ENCODE assay signal across 28 cellular contexts in the genomic region with DNA sequence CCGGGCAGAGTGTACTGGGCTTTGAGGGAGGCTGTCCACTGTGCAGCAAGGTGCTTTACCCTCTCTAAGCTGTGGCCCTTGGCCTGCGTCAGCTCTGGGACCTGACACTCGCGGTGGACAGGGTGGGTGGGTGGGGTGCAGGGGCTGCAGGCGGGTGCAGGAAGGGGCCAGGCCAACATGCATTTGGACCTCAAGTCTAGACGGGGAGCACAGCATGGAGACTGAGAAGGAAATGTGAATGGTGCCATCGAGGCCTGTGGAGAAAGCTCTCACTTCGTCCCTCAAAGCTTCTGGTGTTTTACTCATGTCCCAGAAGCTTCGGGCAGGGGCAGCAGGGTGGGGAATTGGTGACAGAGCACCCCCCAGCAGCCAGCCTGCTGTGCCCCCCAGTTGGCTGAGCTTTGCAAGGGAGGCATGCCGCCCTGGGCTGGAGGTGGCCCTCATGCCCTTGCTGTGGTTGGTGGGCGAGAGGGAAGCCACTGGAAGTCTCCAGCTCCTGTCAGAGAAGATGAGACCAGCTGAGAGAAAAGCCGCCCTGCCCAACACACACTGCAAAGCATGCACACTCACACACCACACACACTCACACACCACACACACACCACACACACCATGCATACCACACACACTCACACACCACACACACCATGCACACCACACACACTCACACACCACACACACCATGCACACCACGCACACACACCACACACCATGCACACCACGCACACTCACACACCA. TPM values are rescaled to one million over a fixed set of nuclear protein-coding genes. Genes with fewer than 3 reads are reported as not detected.
A peak's percentile ranks its signal among the peaks of the same experiment; 100 is the strongest.
DNase-seq lines count a peak whose midpoint lies in the region; TF ChIP-seq lines count a peak whose summit lies in the region.
"Had no signal": no experiment of that assay in that cellular context is flagged by ENCODE, and none has a peak within 500 bp of the region (broad histone marks: within the 10 kb centered on the region; RNA-seq: fewer than 3 reads in every experiment).

No MANE protein-coding gene starts in this region.

- H3K79me2 ChIP-seq in H9 (ENCODE audit: insufficient read depth, low read length), result no peaks in the 10 kb centered on the region

- intact Hi-C loops in vagina (cut with DNase I), result no loop called here

- TF ChIP-seq POLR2A in vagina (IDR thresholded peaks at IDR 0.05), result no peak

- H3K23ac ChIP-seq in H9 (ENCODE audit: insufficient read length, low read depth, low read length), result no peak overlapping the region

- no peak overlapping the region for H4K8ac ChIP-seq in H9 (replicated peaks; ENCODE audit: insufficient read length, low read depth, low read length)

- no peak overlapping the region for H3K14ac ChIP-seq in H9 (ENCODE audit: insufficient read depth, low read length)

- no peaks in the 10 kb centered on the region for H3K27me3 ChIP-seq in H9 (ENCODE audit: insufficient read depth, low read length)
- H3K27me3 ChIP-seq in vagina, result no peaks in the 10 kb centered on the region
- H3K27me3 ChIP-seq: BE2C, MG63 had no signal

- H3T11ph ChIP-seq in H9 (ENCODE audit: low read length), result no peak overlapping the region

- H3K18ac ChIP-seq in H9 (ENCODE audit: insufficient read length, low read depth, low read length), result no peak overlapping the region

- H3K4me2 ChIP-seq in H9 (ENCODE audit: insufficient read depth, insufficient read length, low read length), result no peak overlapping the region
- H3K4me2 ChIP-seq: SK-N-SH had no signal

- H3K4ac ChIP-seq in H9 (ENCODE audit: low read depth, low read length), result no peak overlapping the region

- H4K20me1 ChIP-seq in H9 (ENCODE audit: control insufficient read depth, insufficient read depth, insufficient read length), result no peaks in the 10 kb centered on the region

- no CpG with 5 or more reads among the region's 14 CpGs for WGBS in H9 (ENCODE audit: extremely low coverage, insufficient read length, low lambda C conversion rate)

- H2BK5ac ChIP-seq in H9 (ENCODE audit: insufficient read length, low read length), result no peak overlapping the region

- no peaks in the 10 kb centered on the region for H3K4me1 ChIP-seq in H9 (ENCODE audit: insufficient read depth, low read length)
- H3K4me1 ChIP-seq in vagina, result no peaks in the 10 kb centered on the region
- H3K4me1 ChIP-seq: BE2C had no signal

- H2BK20ac ChIP-seq in H9 (ENCODE audit: low read depth, low read length, poor library complexity, severe bottlenecking), result no peak overlapping the region

- no peak overlapping the region for H3K4me3 Mint-ChIP-seq in H9
- H3K4me3 Mint-ChIP-seq: CD14-positive monocyte; CD8-positive, alpha-beta memory T cell had no signal

- peaks cover 25 to 36% of the 10 kb centered on the region in 2 experiments for H3K9me3 Mint-ChIP-seq in H9
- H3K9me3 Mint-ChIP-seq: CD8-positive, alpha-beta memory T cell had no signal

- no peaks in the 10 kb centered on the region for H3K79me1 ChIP-seq in H9 (ENCODE audit: insufficient read depth, low read depth, low read length, poor library complexity, severe bottlenecking)

- H3K27ac ChIP-seq in H9 (ENCODE audit: insufficient read length, low read depth, low read length) (no peak overlapping the region), coronary artery (no peak overlapping the region), vagina (no peak overlapping the region)

- peaks cover 5% of the 10 kb centered on the region for H3K23me2 ChIP-seq in H9 (ENCODE audit: insufficient read length, low read depth, low read length, poor library complexity, severe bottlenecking)

- H3K4me1 Mint-ChIP-seq in H9, result no peaks in the 10 kb centered on the region

- no peak overlapping the region for H3K56ac ChIP-seq in H9 (ENCODE audit: insufficient read length, low read depth, low read length)

- no peak overlapping the region for H2BK12ac ChIP-seq in H9 (ENCODE audit: insufficient read length, low read depth, low read length)

- H3K9ac ChIP-seq in H9 (ENCODE audit: extremely low read depth, insufficient read length, low read length), result no peak overlapping the region
- H3K9ac ChIP-seq: SK-N-SH had no signal

- peak; percentile 53 for DNase-seq in activated CD8-positive, alpha-beta memory T cell treated with anti-CD3 and anti-CD28 coated beads for 24 hours
- no peak for DNase-seq in activated CD8-positive, alpha-beta memory T cell treated with anti-CD3 and anti-CD28 coated beads, Interleukin-2, amount 50 U/mL, for 48 hours
- DNase-seq in H9, result peak; percentile 12
- peak; percentile 63 for DNase-seq in coronary artery (ENCODE audit: low spot score)
- peak; percentile 82 to 95 for DNase-seq in vagina (ENCODE audit: extremely low spot score in 2 of 2)
- no peak for DNase-seq in mesenteric fat pad (ENCODE audit: low spot score)
- no peak for DNase-seq in cerebellar nuclear complex (lab: John Stamatoyannopoulos, UW)
- DNase-seq: 8988T; ACHN; BE2C; CD8-positive, alpha-beta memory T cell; DMS 273 treated with DMSO at 0.1 percent for 48 hours; DMS79; GF-D8; KG1; MG63; NCI-H1105 treated with DMSO at 0.1 percent for 48 hours; NCI-H146; NCI-H1930; NCI-H2107; NCI-H446 treated with DMSO at 0.1 percent for 48 hours; NCI-H526; NCI-H82; NK-92 treated with Interleukin-12 subunit alpha and Interleukin-12 subunit beta, amount 100 ng/mL, for 24 hours; PC-3; SK-N-SH had no signal

- peaks cover 54% of the 10 kb centered on the region for H3K9me3 ChIP-seq in H9 (ENCODE audit: control insufficient read depth, low read depth, low read length)
- H3K9me3 ChIP-seq in vagina, result no peaks in the 10 kb centered on the region
- H3K9me3 ChIP-seq: BE2C, MG63, SK-N-SH had no signal

- no peak overlapping the region for H4K5ac ChIP-seq in H9 (ENCODE audit: insufficient read length, low read depth, low read length)

- no peak overlapping the region for H2AFZ ChIP-seq in H9 (ENCODE audit: low read length)

- H3K36me3 Mint-ChIP-seq in H9 (ENCODE audit: insufficient read depth in 1 of 3, low read depth in 3 of 3), result peaks cover 0 to 2% (median 0%) of the 10 kb centered on the region in 3 experiments; a peak in 1 of 7 replicates
- H3K36me3 Mint-ChIP-seq: CD14-positive monocyte; CD8-positive, alpha-beta memory T cell had no signal

- H3K4me3 ChIP-seq in coronary artery, result no peak overlapping the region
- H3K4me3 ChIP-seq in vagina, result no peak overlapping the region
- H3K4me3 ChIP-seq: MG63 had no signal

- TF ChIP-seq CTCF in H9 (conservative IDR thresholded peaks at IDR 0.05) (no peak), coronary artery (IDR thresholded peaks at IDR 0.05) (no peak), vagina (IDR thresholded peaks at IDR 0.05) (no peak)

- H2AK5ac ChIP-seq in H9 (ENCODE audit: insufficient read length, low read length), result no peak overlapping the region

- no peak overlapping the region for H2BK120ac ChIP-seq in H9 (ENCODE audit: low read depth, low read length, poor library complexity, severe bottlenecking)

- H2BK15ac ChIP-seq in H9 (ENCODE audit: low read depth, low read length), result no peak overlapping the region

- peaks cover 3% of the 10 kb centered on the region for H3K27me3 Mint-ChIP-seq in H9 (ENCODE audit: low read depth)
- H3K27me3 Mint-ChIP-seq: CD8-positive, alpha-beta memory T cell had no signal

- H3K36me3 ChIP-seq in vagina, result no peaks in the 10 kb centered on the region
- H3K36me3 ChIP-seq: BE2C, MG63 had no signal

- H4K91ac ChIP-seq in H9 (ENCODE audit: insufficient read length, low read depth, low read length), result no peak overlapping the region

- no peak overlapping the region for H3K27ac Mint-ChIP-seq in H9
- H3K27ac Mint-ChIP-seq: CD14-positive monocyte; CD8-positive, alpha-beta memory T cell had no signal

RNA-seq across cellular contexts. Expression of a gene that starts 12.3 kb away (rescaled TPM):
- total RNA-seq in H9 (2021) (not detected in 2 replicates), vagina (not detected), mesenteric fat pad (not detected)
- total RNA-seq: CD8-positive, alpha-beta memory T cell; H1; PC-3 had no signal

RNA-seq across cellular contexts. Expression of a gene that starts 22.4 kb away (rescaled TPM):
- total RNA-seq in H9 (2021), result 0.66 and 0.68 TPM in 2 replicates
- 0.25 TPM for total RNA-seq in vagina
- 5.4 TPM for total RNA-seq in mesenteric fat pad
- total RNA-seq: PC-3 had no signal

RNA-seq across cellular contexts. Expression of a gene that starts 54.9 kb away (rescaled TPM):
- total RNA-seq in H9 (2021) (11.8 and 12.1 TPM in 2 replicates), vagina (7.6 TPM), mesenteric fat pad (21.3 TPM)

RNA-seq across cellular contexts. Expression of a gene that starts 57.0 kb away (rescaled TPM):
- total RNA-seq in H9 (2021) (1.1 and 1.3 TPM in 2 replicates), vagina (9.6 TPM), mesenteric fat pad (0.80 TPM)

Comparison
In these comparisons a context has a peak if more than half of its experiments do, and no peak if none do; other contexts are left out.
1. DNase-seq: peak in activated CD8-positive, alpha-beta memory T cell treated with anti-CD3 and anti-CD28 coated beads for 24 hours (single experiment), H9 (single experiment), coronary artery (single experiment) and vagina (2 of 2); none in activated CD8-positive, alpha-beta memory T cell treated with anti-CD3 and anti-CD28 coated beads, Interleukin-2, amount 50 U/mL, for 48 hours (single experiment), mesenteric fat pad (single experiment) and cerebellar nuclear complex (0 of 2).